Comparison of ENCODE assay signal across 8 cellular contexts in genomic region chr9:109012009-109012875, GRCh38. TPM values are rescaled to one million over a fixed set of nuclear protein-coding genes. Genes with fewer than 3 reads are reported as not detected.
DNase-seq lines count a peak whose midpoint lies in the region; ATAC-seq lines count a peak whose summit lies in the region.

No MANE protein-coding gene starts in this region.

- no peaks in the 10 kb centered on the region for H3K36me3 Mint-ChIP-seq in stimulated activated naive B cell treated with anti-CD40 and anti-IgM and Interleukin-4, amounts not matched to agents 10 μg/mL and 1 μg/mL and 100 μg/mL, for 72 hours

- H3K27ac Mint-ChIP-seq in stimulated activated naive B cell treated with anti-CD40 and anti-IgM and Interleukin-4, amounts not matched to agents 10 μg/mL and 1 μg/mL and 100 μg/mL, for 72 hours: peak overlapping the region; percentile 93

- peak overlapping the region; percentile 73 for H3K9ac ChIP-seq in mucosa of stomach (ENCODE audit: low read length)

- peak; percentile 25 for ATAC-seq in HG03066 (IDR thresholded peaks at IDR 0.05; ENCODE audit: low read depth, unreplicated experiment)
- peak; percentile 39 to 42 for ATAC-seq in stimulated activated naive B cell treated with anti-CD40 and anti-IgM and Interleukin-4, amounts not matched to agents 10 μg/mL and 1 μg/mL and 100 μg/mL, for 72 hours (replicated peaks)

- H3K4me1 ChIP-seq in esophagus (ENCODE audit: control insufficient read depth in 2 of 2, insufficient read depth in 2 of 2, low read length in 1 of 2) (no peaks in the 10 kb centered on the region), mucosa of stomach (ENCODE audit: control insufficient read depth, insufficient read depth, low read length) (peaks cover 8% of the 10 kb centered on the region)

- H3K4me3 Mint-ChIP-seq in stimulated activated naive B cell treated with anti-CD40 and anti-IgM and Interleukin-4, amounts not matched to agents 10 μg/mL and 1 μg/mL and 100 μg/mL, for 72 hours: peak overlapping the region; percentile 92 to 97

- no peaks in the 10 kb centered on the region for H3K9me3 ChIP-seq in esophagus (ENCODE audit: control insufficient read depth in 2 of 2, insufficient read depth in 1 of 2, low read depth in 1 of 2, low read length in 1 of 2)
- H3K9me3 ChIP-seq in mucosa of stomach (ENCODE audit: control insufficient read depth, low read length): no peaks in the 10 kb centered on the region

- H3K9me3 Mint-ChIP-seq in stimulated activated naive B cell treated with anti-CD40 and anti-IgM and Interleukin-4, amounts not matched to agents 10 μg/mL and 1 μg/mL and 100 μg/mL, for 72 hours: no peaks in the 10 kb centered on the region

- peak; percentile 8 for DNase-seq in activated gamma-delta T cell treated with Interleukin-2 at 50 U/mL for 16 hours
- no peak for DNase-seq in activated gamma-delta T cell (lab: John Stamatoyannopoulos, UW)
- peak; percentile 8 for DNase-seq in NCI-H82 treated with DMSO at 0.1 percent for 48 hours (lab: John Stamatoyannopoulos, UW; ENCODE audit: unreplicated experiment)
- peak; percentile 16 for DNase-seq in activated T-cell treated with anti-CD3 and anti-CD28 coated beads for 1 hour (ENCODE audit: low read depth)
- peak; percentile 26 for DNase-seq in stimulated activated naive B cell treated with anti-CD40 and anti-IgM and Interleukin-4, amounts not matched to agents 10 μg/mL and 1 μg/mL and 100 μg/mL, for 72 hours

- WGBS in esophagus, 2 donors: 2 to 4% methylated on average over 25 to 29 of the region's 29 CpGs

- H3K4me3 ChIP-seq in esophagus (ENCODE audit: low read depth in 1 of 2, low read length in 2 of 2) (peak overlapping the region; percentile 56 to 64), mucosa of stomach (ENCODE audit: low read length) (peak overlapping the region; percentile 42)

- H3K27me3 ChIP-seq in esophagus (ENCODE audit: control insufficient read depth in 1 of 2, insufficient read depth in 2 of 2, low read length in 2 of 2) (no peaks in the 10 kb centered on the region), mucosa of stomach (ENCODE audit: control insufficient read depth, insufficient read depth, low read length) (no peaks in the 10 kb centered on the region)

- peaks cover 8 to 12% of the 10 kb centered on the region in 2 donors for H3K27me3 Mint-ChIP-seq in stimulated activated naive B cell treated with anti-CD40 and anti-IgM and Interleukin-4, amounts not matched to agents 10 μg/mL and 1 μg/mL and 100 μg/mL, for 72 hours

- peak overlapping the region; percentile 81 to 84 for H3K27ac ChIP-seq in esophagus (ENCODE audit: low read depth in 2 of 2, low read length in 1 of 2)

- H3K4me1 Mint-ChIP-seq in stimulated activated naive B cell treated with anti-CD40 and anti-IgM and Interleukin-4, amounts not matched to agents 10 μg/mL and 1 μg/mL and 100 μg/mL, for 72 hours: peaks cover 22 to 42% of the 10 kb centered on the region in 2 donors

- H3K36me3 ChIP-seq in esophagus (ENCODE audit: control insufficient read depth in 2 of 2, insufficient read depth in 2 of 2, low read length in 1 of 2): no peaks in the 10 kb centered on the region
- H3K36me3 ChIP-seq in mucosa of stomach (ENCODE audit: control insufficient read depth, insufficient read depth, low read length): no peaks in the 10 kb centered on the region

RNA-seq across cellular contexts. Expression of gene CTNNAL1, which starts 1.1 kb away (rescaled TPM):
- 10 to 100 TPM; 13.5 to 15.0 TPM for polyA plus RNA-seq in esophagus
